8 cellular contexts compared by ENCODE assay signal in genomic region chr17:17041571-17042380, GRCh38. TPM values are rescaled to one million over a fixed set of nuclear protein-coding genes. Genes with fewer than 3 reads are reported as not detected.
DNase-seq lines count a peak whose midpoint lies in the region; ATAC-seq and TF ChIP-seq lines count a peak whose summit lies in the region.

No MANE protein-coding gene starts in this region.

- TF ChIP-seq POLR2A in right lobe of liver (IDR thresholded peaks at IDR 0.05): peak; percentile 65

- peaks cover 18 to 27% (median 24%) of the 10 kb centered on the region in 3 donors for H3K27me3 Mint-ChIP-seq in CD14-positive monocyte (ENCODE audit: low read depth in 3 of 3)

- H3K4me1 Mint-ChIP-seq in CD14-positive monocyte: peaks cover 40% of the 10 kb centered on the region

- TF ChIP-seq CTCF in CD14-positive monocyte (IDR thresholded peaks at IDR 0.05): no peak
- no peak for TF ChIP-seq CTCF in right lobe of liver (IDR thresholded peaks at IDR 0.05)

- H3K36me3 ChIP-seq in right lobe of liver: no peaks in the 10 kb centered on the region

- H3K9me3 Mint-ChIP-seq in CD14-positive monocyte: peaks cover 0 to 4% (median 0%) of the 10 kb centered on the region in 7 donors

- no peaks in the 10 kb centered on the region for H3K27me3 ChIP-seq in right lobe of liver

- H3K9me3 ChIP-seq in right lobe of liver: no peaks in the 10 kb centered on the region

- ATAC-seq in GM19438 (IDR thresholded peaks at IDR 0.05; ENCODE audit: low read depth, unreplicated experiment): peak; percentile 80
- ATAC-seq in HG03565 (IDR thresholded peaks at IDR 0.05; ENCODE audit: unreplicated experiment): peak; percentile 83
- ATAC-seq in right lobe of liver: peak; percentile 91 to 98 (median 96)

- WGBS in right lobe of liver (ENCODE audit: insufficient coverage, low coverage, low lambda C conversion rate, missing lambda C conversion rate): 20% methylated on average over 13 of the region's 44 CpGs

- DNase-seq in CD14-positive monocyte (ENCODE audit: low spot score): peak; percentile 90
- peak; percentile 97 for DNase-seq in NCI-H748 (lab: John Stamatoyannopoulos, UW; ENCODE audit: unreplicated experiment)
- DNase-seq in activated CD4-positive, alpha-beta T cell treated with anti-CD3 and anti-CD28 coated beads, Interleukin-2, amount 50 U/mL, for 4 hours: peak; percentile 96
- DNase-seq in dermis microvascular lymphatic vessel endothelial cell (ENCODE audit: low read depth in 2 of 2): peak; percentile 88 to 98
- DNase-seq in right lobe of liver: peak; percentile 99 to 100 (median 100)
- DNase-seq in stimulated activated CD4-positive, alpha-beta T cell treated with anti-CD3 and anti-CD28 coated beads, Interleukin-4, amount 100 ng/mL, for 1 hour: peak; percentile 98

- peak overlapping the region in 1 of 7 donors; percentile 6 for H3K27ac Mint-ChIP-seq in CD14-positive monocyte

- H3K4me3 Mint-ChIP-seq in CD14-positive monocyte: peak overlapping the region; percentile 72 to 81

- peaks cover 2 to 5% of the 10 kb centered on the region in 2 donors for H3K36me3 Mint-ChIP-seq in CD14-positive monocyte

- H3K4me1 ChIP-seq in right lobe of liver: peaks cover 0 to 52% (median 15%) of the 10 kb centered on the region in 4 donors

- H3K4me3 ChIP-seq in right lobe of liver: peak overlapping the region; percentile 43 to 52 (median 44)

- intact Hi-C loops in CD14-positive monocyte (cut with micrococcal nuclease) (loop anchor here in 1 of 2 donors (10.0 kb wide), 1 partner anchor 193 kb away; the partner anchor contains the start of gene FLCN), right lobe of liver (cut with DNase I) (no loop called here)

- peak overlapping the region in 2 of 3 donors; percentile 28 to 74 for H3K27ac ChIP-seq in right lobe of liver

RNA-seq across cellular contexts. Expression of gene MPRIP, which starts 0.5 kb away (rescaled TPM):
- 1 to 10 TPM; 2.0 to 2.5 TPM for polyA plus RNA-seq in CD14-positive monocyte
- 79.0 and 86.3 TPM in 2 replicates for total RNA-seq in dermis microvascular lymphatic vessel endothelial cell
- 10 to 100 TPM; 39.0 to 97.6 (median 76.7) TPM for total RNA-seq in right lobe of liver

Comparison
In these comparisons a context has a peak if more than half of its experiments do, and no peak if none do; other contexts are left out.
1. Peak in every context shown above with its lines: DNase-seq, ATAC-seq, H3K4me3 ChIP-seq and H3K27ac ChIP-seq.